17 cellular contexts compared by ENCODE assay signal in the genomic region with DNA sequence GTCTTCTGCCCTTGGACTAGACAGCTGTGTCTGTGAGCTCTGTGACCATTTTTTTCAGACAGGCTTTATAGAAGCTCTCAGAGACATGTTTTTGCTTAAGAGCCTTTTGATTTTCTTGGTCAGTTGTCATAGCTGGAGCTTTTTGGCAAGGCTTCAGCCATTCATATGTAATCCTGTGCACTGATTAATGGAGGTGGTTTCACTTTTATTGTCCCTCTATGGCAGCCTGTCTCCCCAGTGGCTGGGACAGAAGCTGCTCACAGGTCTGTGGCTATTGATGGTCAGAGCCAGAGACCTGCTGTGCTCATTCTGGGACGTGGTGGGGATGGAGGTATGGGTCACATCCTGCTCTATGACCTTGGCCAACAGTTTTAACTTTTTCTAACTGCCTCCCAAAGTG. TPM values are rescaled to one million over a fixed set of nuclear protein-coding genes. Genes with fewer than 3 reads are reported as not detected.
"Had no signal": no experiment of that assay in that cellular context is flagged by ENCODE, and none has a peak within 500 bp of the region (broad histone marks: within the 10 kb centered on the region; RNA-seq: fewer than 3 reads in every experiment).

No MANE protein-coding gene starts in this region.

- DNase-seq: activated B cell treated with CpG ODN at 0.5 μM for 24 hours; activated CD4-positive, alpha-beta memory T cell treated with anti-CD3 and anti-CD28 coated beads for 36 hours; activated CD4-positive, alpha-beta T cell treated with anti-CD3 and anti-CD28 coated beads for 4 hours; activated naive CD8-positive, alpha-beta T cell treated with anti-CD3 and anti-CD28 coated beads for 36 hours; amniotic stem cell; central memory CD4-positive, alpha-beta T cell; colonic mucosa; effector CD4-positive, alpha-beta T cell; islet precursor cell; mammary epithelial cell; midbrain; retina; stimulated activated CD4-positive, alpha-beta T cell treated with anti-CD3 and anti-CD28 coated beads, Interleukin-2, amount 100 ng/mL, for 24 hours; stimulated activated naive CD4-positive, alpha-beta T cell treated with Interleukin-2 at 50 U/mL for 16 hours; thyroid gland had no signal

- H3K4me3 ChIP-seq: colonic mucosa, hepatocyte, thyroid gland had no signal

- H3K27ac ChIP-seq: colonic mucosa, hepatocyte, thyroid gland had no signal

- ATAC-seq: esophagus mucosa had no signal

RNA-seq across cellular contexts. Expression of gene ITGA9, which starts 51.0 kb away (rescaled TPM):
- total RNA-seq: activated B cell treated with CpG ODN at 0.5 μM for 24 hours had no signal
